11 cellular contexts compared by ENCODE assay signal in genomic region chr13:38180670-38181069, GRCh38.
DNase-seq lines count a peak whose midpoint lies in the region; ATAC-seq and TF ChIP-seq lines count a peak whose summit lies in the region.
"Had no signal": no experiment of that assay in that cellular context is flagged by ENCODE, and none has a peak within 500 bp of the region (broad histone marks: within the 10 kb centered on the region; RNA-seq: fewer than 3 reads in every experiment).

No MANE protein-coding gene starts in this region.

- H3K36me3 ChIP-seq in breast epithelium: no peaks in the 10 kb centered on the region
- H3K36me3 ChIP-seq: HAP-1 had no signal

- no TSS peak for BruUV-seq in MCF 10A (replicated peaks; lab: Mats Ljungman, UMichigan)

- H3K4me3 ChIP-seq in breast epithelium: no peak overlapping the region
- H3K4me3 ChIP-seq: HAP-1 had no signal

- H3K4me1 Mint-ChIP-seq in MCF 10A (ENCODE audit: insufficient read depth, unreplicated experiment) (peaks cover 29% of the 10 kb centered on the region), activated B cell treated with CpG ODN at 0.5 μM for 24 hours (peaks cover 12% of the 10 kb centered on the region)
- H3K4me1 Mint-ChIP-seq in stimulated activated memory B cell treated with anti-CD40 and anti-IgM and Interleukin-4, amounts not matched to agents 10 μg/mL and 1 μg/mL and 100 μg/mL, for 72 hours: peaks cover 18% of the 10 kb centered on the region
- H3K4me1 Mint-ChIP-seq: neural crest cell had no signal

- H3K27me3 Mint-ChIP-seq in MCF 10A (ENCODE audit: insufficient read depth, unreplicated experiment) (no peaks in the 10 kb centered on the region), activated B cell treated with CpG ODN at 0.5 μM for 24 hours (no peaks in the 10 kb centered on the region)
- no peaks in the 10 kb centered on the region for H3K27me3 Mint-ChIP-seq in stimulated activated memory B cell treated with anti-CD40 and anti-IgM and Interleukin-4, amounts not matched to agents 10 μg/mL and 1 μg/mL and 100 μg/mL, for 72 hours

- H3K4me3 Mint-ChIP-seq in MCF 10A (ENCODE audit: unreplicated experiment) (peak overlapping the region; percentile 10), activated B cell treated with CpG ODN at 0.5 μM for 24 hours (peak overlapping the region; percentile 39)
- H3K4me3 Mint-ChIP-seq in stimulated activated memory B cell treated with anti-CD40 and anti-IgM and Interleukin-4, amounts not matched to agents 10 μg/mL and 1 μg/mL and 100 μg/mL, for 72 hours: peak overlapping the region; percentile 55
- H3K4me3 Mint-ChIP-seq: neural crest cell had no signal

- H3K27ac Mint-ChIP-seq in MCF 10A (ENCODE audit: low read depth, unreplicated experiment) (peak overlapping the region; percentile 70), activated B cell treated with CpG ODN at 0.5 μM for 24 hours (peak overlapping the region; percentile 13)
- H3K27ac Mint-ChIP-seq in stimulated activated memory B cell treated with anti-CD40 and anti-IgM and Interleukin-4, amounts not matched to agents 10 μg/mL and 1 μg/mL and 100 μg/mL, for 72 hours: peak overlapping the region; percentile 67

- H3K9me3 ChIP-seq in breast epithelium: no peaks in the 10 kb centered on the region
- H3K9me3 ChIP-seq: Caco-2, HAP-1 had no signal

- DNase-seq in MCF 10A (ENCODE audit: unreplicated experiment) (no peak), breast epithelium (ENCODE audit: low spot score in 2 of 2) (no peak), activated B cell treated with CpG ODN at 0.5 μM for 24 hours (no peak), anterior cingulate cortex (lab: John Stamatoyannopoulos, UW) (no peak), hepatic stellate cell (ENCODE audit: low spot score) (no peak)
- DNase-seq: Caco-2 had no signal

- no peak for TF ChIP-seq POLR2A in breast epithelium (IDR thresholded peaks at IDR 0.05)

- peaks cover 6% of the 10 kb centered on the region for H3K36me3 Mint-ChIP-seq in MCF 10A (ENCODE audit: insufficient read depth, unreplicated experiment)
- no peaks in the 10 kb centered on the region for H3K36me3 Mint-ChIP-seq in activated B cell treated with CpG ODN at 0.5 μM for 24 hours (ENCODE audit: low read depth)
- no peaks in the 10 kb centered on the region for H3K36me3 Mint-ChIP-seq in stimulated activated memory B cell treated with anti-CD40 and anti-IgM and Interleukin-4, amounts not matched to agents 10 μg/mL and 1 μg/mL and 100 μg/mL, for 72 hours

- ATAC-seq in HG02852 (IDR thresholded peaks at IDR 0.05; ENCODE audit: unreplicated experiment) (peak; percentile 79), activated B cell treated with CpG ODN at 0.5 μM for 24 hours (ENCODE audit: low read depth) (no peak), GM21576 (IDR thresholded peaks at IDR 0.05; ENCODE audit: unreplicated experiment) (no peak)
- no peak for ATAC-seq in stimulated activated memory B cell treated with anti-CD40 and anti-IgM and Interleukin-4, amounts not matched to agents 10 μg/mL and 1 μg/mL and 100 μg/mL, for 72 hours

- intact Hi-C loops in MCF 10A (cut with micrococcal nuclease) (no loop called here), breast epithelium (cut with DNase I; ENCODE audit: low total_unique reads) (no loop called here), activated B cell treated with CpG ODN at 0.5 μM for 24 hours (cut with micrococcal nuclease) (no loop called here)

- H3K9me3 Mint-ChIP-seq in MCF 10A (ENCODE audit: unreplicated experiment) (no peaks in the 10 kb centered on the region), activated B cell treated with CpG ODN at 0.5 μM for 24 hours (no peaks in the 10 kb centered on the region)
- no peaks in the 10 kb centered on the region for H3K9me3 Mint-ChIP-seq in stimulated activated memory B cell treated with anti-CD40 and anti-IgM and Interleukin-4, amounts not matched to agents 10 μg/mL and 1 μg/mL and 100 μg/mL, for 72 hours
- H3K9me3 Mint-ChIP-seq: neural crest cell had no signal

- H3K4me1 ChIP-seq in breast epithelium: no peaks in the 10 kb centered on the region
- H3K4me1 ChIP-seq: Caco-2 had no signal

- TF ChIP-seq CTCF in MCF 10A (IDR thresholded peaks at IDR 0.05; ENCODE audit: unreplicated experiment) (no peak), breast epithelium (IDR thresholded peaks at IDR 0.05) (no peak), activated B cell treated with CpG ODN at 0.5 μM for 24 hours (IDR thresholded peaks at IDR 0.05) (no peak)

- CTCF ChIA-PET in MCF 10A (lab: Yijun Ruan, JAX): interaction anchor here (0.6 kb wide), 2 partner anchors 95 to 204 kb away, joined by 3 to 4 read pairs; no protein-coding TSS in a partner anchor
- CTCF ChIA-PET in activated B cell treated with CpG ODN at 0.5 μM for 24 hours (lab: Charles Lee): no interaction called here

- POLR2A ChIA-PET in MCF 10A (lab: Yijun Ruan, JAX) (interaction anchor here (0.6 to 3.7 kb wide), 3 partner anchors 14 to 169 kb away, joined by 3 to 24 read pairs (median 3); partner anchors contain the start of gene UFM1), activated B cell treated with CpG ODN at 0.5 μM for 24 hours (lab: Charles Lee) (no interaction called here)

- no peak overlapping the region for H3K27ac ChIP-seq in breast epithelium

- H3K27me3 ChIP-seq in breast epithelium: no peaks in the 10 kb centered on the region

Comparison
In these comparisons a context has a peak if more than half of its experiments do, and no peak if none do; other contexts are left out.
1. H3K27ac Mint-ChIP-seq: peak in every context shown above with its lines; median percentile 70 in MCF 10A; 67 in stimulated activated memory B cell treated with anti-CD40 and anti-IgM and Interleukin-4, amounts not matched to agents 10 μg/mL and 1 μg/mL and 100 μg/mL, for 72 hours; 13 in activated B cell treated with CpG ODN at 0.5 μM for 24 hours.